ENCODE assay signal across 27 cellular contexts in the genomic region with DNA sequence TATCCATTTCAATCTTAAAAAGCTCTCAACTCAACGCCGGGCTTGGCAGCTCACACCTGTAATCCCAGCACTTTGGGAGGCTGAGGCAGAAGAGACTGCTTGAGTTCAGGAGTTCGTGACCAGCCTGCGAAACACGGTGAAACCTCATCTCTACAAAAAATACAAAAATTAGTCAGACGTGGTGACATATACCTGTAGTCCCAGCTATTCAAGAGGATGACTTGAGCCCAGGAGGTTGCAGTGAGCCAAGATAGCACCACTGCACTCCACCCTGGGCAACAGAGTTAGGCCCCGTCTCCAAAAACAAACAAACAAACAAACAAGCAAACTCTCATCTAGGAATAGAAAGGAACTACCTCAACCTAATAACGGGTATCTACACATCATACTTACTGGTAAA. TPM values are rescaled to one million over a fixed set of nuclear protein-coding genes. Genes with fewer than 3 reads are reported as not detected.
DNase-seq lines count a peak whose midpoint lies in the region; ATAC-seq, FAIRE-seq and TF ChIP-seq lines count a peak whose summit lies in the region.
"Had no signal": no experiment of that assay in that cellular context is flagged by ENCODE, and none has a peak within 500 bp of the region (broad histone marks: within the 10 kb centered on the region; RNA-seq: fewer than 3 reads in every experiment).

No MANE protein-coding gene starts in this region.

- ATAC-seq in WTC11 (no peak), GM12878 (peak; percentile 53), HG02970 (IDR thresholded peaks at IDR 0.05; ENCODE audit: low FRiP score, unreplicated experiment) (no peak)

- no peak overlapping the region for H3K27ac ChIP-seq in OCI-LY3 (ENCODE audit: low read length)
- no peak overlapping the region for H3K27ac ChIP-seq in GM12878 (ENCODE audit: control insufficient read depth, insufficient read depth)
- H3K27ac ChIP-seq in RWPE1, result no peak overlapping the region
- H3K27ac ChIP-seq: BLaER1 had no signal

- H3K27ac Mint-ChIP-seq in WTC11, result peak overlapping the region; percentile 6; the same call in 1 of the 2 replicates
- H3K27ac Mint-ChIP-seq: CD14-positive monocyte; CD4-positive, alpha-beta memory T cell; CD4-positive, CD25-positive, alpha-beta regulatory T cell; CD8-positive, alpha-beta memory T cell had no signal

- intact Hi-C loops in GM12878 (cut with micrococcal nuclease; ENCODE audit: unreplicated experiment), result no loop called here

- H3K27me3 ChIP-seq in OCI-LY3 (ENCODE audit: low read depth, low read length) (no peaks in the 10 kb centered on the region), GM12878 (replicated peaks in 1 of 2; ENCODE audit: control insufficient read depth in 2 of 2, insufficient read depth in 2 of 2, low read length in 1 of 2) (no peaks in the 10 kb centered on the region)
- H3K27me3 ChIP-seq: BE2C, BLaER1 had no signal

- no peak for TF ChIP-seq CTCF in OCI-LY3 (IDR thresholded peaks at IDR 0.05; ENCODE audit: low read depth, low read length)
- TF ChIP-seq CTCF in WTC11 (IDR thresholded peaks at IDR 0.05), result no peak
- no peak for TF ChIP-seq CTCF in GM12878 (IDR thresholded peaks at IDR 0.05 in 2 of 3, conservative IDR thresholded peaks at IDR 0.05 in 1 of 3; ENCODE audit: control insufficient read depth in 2 of 3, extremely low read depth in 1 of 3, insufficient read depth in 1 of 3, low read depth in 3 of 3, low read length in 3 of 3)
- TF ChIP-seq CTCF in RWPE1 (conservative IDR thresholded peaks at IDR 0.05; ENCODE audit: low read depth), result no peak

- TF ChIP-seq RAD21 in GM12878 (IDR thresholded peaks at IDR 0.05; ENCODE audit: insufficient read depth, low read depth, low read length), result no peak

- DNase-seq in WTC11 (ENCODE audit: low spot score) (no peak), GM12878 (ENCODE audit: low read depth, low spot score) (no peak), hypothalamus (lab: John Stamatoyannopoulos, UW) (no peak), RWPE1 (ENCODE audit: low spot score) (no peak), NCI-H748 treated with DMSO at 0.1 percent for 48 hours (lab: John Stamatoyannopoulos, UW) (no peak)
- DNase-seq: 8988T; ACHN; BE2C; C1 segment of cervical spinal cord; CD4-positive, alpha-beta memory T cell; CD4-positive, CD25-positive, alpha-beta regulatory T cell; CD8-positive, alpha-beta memory T cell; COR-L47; DMS 273 treated with DMSO at 0.1 percent for 48 hours; DMS153; DMS53; DMS79; DND-41; EL; GDM1 had no signal

- no peak for TF ChIP-seq POLR2A in GM12878 (IDR thresholded peaks at IDR 0.05; ENCODE audit: low read depth, low read length)

- in situ Hi-C loops in GM12878 (cut with MboI), result no loop called here

- 0 out of 2 replicates have a peak, but pooled peaks cover 6% of the 10 kb centered on the region for H3K9me3 ChIP-seq in OCI-LY3 (ENCODE audit: insufficient read depth, low read length)
- no peaks in the 10 kb centered on the region for H3K9me3 ChIP-seq in GM12878 (replicated peaks; ENCODE audit: control insufficient read depth, insufficient read depth, low read length)
- H3K9me3 ChIP-seq: BE2C had no signal

- no peak overlapping the region for H3K4me3 Mint-ChIP-seq in WTC11
- H3K4me3 Mint-ChIP-seq: CD14-positive monocyte; CD4-positive, alpha-beta memory T cell; CD4-positive, CD25-positive, alpha-beta regulatory T cell; CD8-positive, alpha-beta memory T cell had no signal

- BruUV-seq in GM12878 (replicated peaks; lab: Mats Ljungman, UMichigan), result no TSS peak

- H2AFZ ChIP-seq in OCI-LY3 (ENCODE audit: low read depth, low read length) (no peak overlapping the region), GM12878 (ENCODE audit: control insufficient read depth, low read depth, low read length) (no peak overlapping the region)

- RAD21 ChIA-PET in GM12878 (lab: Charles Lee; ENCODE audit: unreplicated experiment), result no interaction called here

- H3K9me3 Mint-ChIP-seq in WTC11, result peaks cover 22% of the 10 kb centered on the region

- H3K9ac ChIP-seq in OCI-LY3 (ENCODE audit: low read length), result no peak overlapping the region
- H3K9ac ChIP-seq in GM12878 (ENCODE audit: control insufficient read depth, insufficient read depth, low read length), result no peak overlapping the region
- H3K9ac ChIP-seq: BLaER1 had no signal

- no peak for TF ChIP-seq EP300 in GM12878 (IDR thresholded peaks at IDR 0.05; ENCODE audit: borderline replicate concordance in 1 of 2, control insufficient read depth in 1 of 2, low read depth in 2 of 2, low read length in 2 of 2)

- 18% methylated on average over 8 of the region's 8 CpGs for WGBS in GM12878 (ENCODE audit: insufficient coverage, insufficient replicate concordance, low lambda C conversion rate, missing lambda C conversion rate)

- SMC1A ChIA-PET in GM12878 (lab: Charles Lee; ENCODE audit: uncharacterized antibody, unreplicated experiment), result interaction anchor here (0.7 to 2.9 kb wide), 4 partner anchors 9 to 147 kb away, joined by 3 to 9 read pairs (median 4); no protein-coding TSS in a partner anchor

- H4K20me1 ChIP-seq in OCI-LY3 (ENCODE audit: insufficient read depth, low read length) (no peaks in the 10 kb centered on the region), GM12878 (ENCODE audit: control insufficient read depth, insufficient read depth) (no peaks in the 10 kb centered on the region)
- H4K20me1 ChIP-seq: BLaER1 had no signal

- CTCF ChIA-PET in WTC11 (lab: Charles Lee), result interaction anchor here (3.8 kb wide), 1 partner anchor 8 kb away, joined by 17 read pairs; no protein-coding TSS in a partner anchor
- CTCF ChIA-PET in GM12878 (lab: Yijun Ruan, JAX), result interaction anchor here (1.7 kb wide), 1 partner anchor 14 kb away, joined by 4 read pairs; no protein-coding TSS in a partner anchor
- CTCF ChIA-PET in RWPE1 (lab: Yijun Ruan, JAX), result no interaction called here

- no peak for FAIRE-seq in GM12878 (lab: Jason Lieb, UNC)
- FAIRE-seq: A204.1, GM12892, GM18507 had no signal

- H3K27me3 Mint-ChIP-seq in WTC11 (ENCODE audit: low read depth), result no peaks in the 10 kb centered on the region
- H3K27me3 Mint-ChIP-seq: CD4-positive, alpha-beta memory T cell; CD4-positive, CD25-positive, alpha-beta regulatory T cell; CD8-positive, alpha-beta memory T cell had no signal

- peaks cover under 1% of the 10 kb centered on the region; the same call in 1 of the 2 replicates for H3K4me1 Mint-ChIP-seq in WTC11
- H3K4me1 Mint-ChIP-seq: CD14-positive monocyte; CD4-positive, alpha-beta memory T cell; CD4-positive, CD25-positive, alpha-beta regulatory T cell; CD8-positive, alpha-beta memory T cell had no signal

- H3K79me2 ChIP-seq in OCI-LY3 (ENCODE audit: low read length), result no peaks in the 10 kb centered on the region
- no peaks in the 10 kb centered on the region for H3K79me2 ChIP-seq in GM12878 (ENCODE audit: control insufficient read depth, insufficient read depth, low read length)

- POLR2A ChIA-PET in WTC11 (lab: Charles Lee), result no interaction called here
- POLR2A ChIA-PET in GM12878 (lab: Charles Lee), result interaction anchor here (1.3 kb wide), 1 partner anchor 10 kb away, joined by 3 read pairs; no protein-coding TSS in a partner anchor
- POLR2A ChIA-PET in RWPE1 (lab: Yijun Ruan, JAX; ENCODE audit: low non-redundant PET), result no interaction called here

- peaks cover 39% of the 10 kb centered on the region for H3K4me1 ChIP-seq in OCI-LY3 (ENCODE audit: low read length)
- no peaks in the 10 kb centered on the region for H3K4me1 ChIP-seq in GM12878 (ENCODE audit: control insufficient read depth, insufficient read depth, low read length)
- H3K4me1 ChIP-seq: BE2C, BLaER1 had no signal

- H3K36me3 Mint-ChIP-seq in WTC11, result peaks cover 21% of the 10 kb centered on the region
- H3K36me3 Mint-ChIP-seq: CD14-positive monocyte; CD4-positive, CD25-positive, alpha-beta regulatory T cell; CD8-positive, alpha-beta memory T cell had no signal

- H3K4me2 ChIP-seq in OCI-LY3 (ENCODE audit: low read length) (peak overlapping the region; percentile 30), GM12878 (ENCODE audit: control insufficient read depth, insufficient read depth) (no peak overlapping the region)
- H3K4me2 ChIP-seq: BLaER1 had no signal

- H3K36me3 ChIP-seq in OCI-LY3 (replicated peaks; ENCODE audit: low read depth, low read length), result no peaks in the 10 kb centered on the region
- no peaks in the 10 kb centered on the region for H3K36me3 ChIP-seq in GM12878 (ENCODE audit: control insufficient read depth in 2 of 2, insufficient read depth in 2 of 2, low read length in 1 of 2)
- H3K36me3 ChIP-seq: BE2C, BLaER1 had no signal

- H3K4me3 ChIP-seq in OCI-LY3 (ENCODE audit: low read length) (no peak overlapping the region), GM12878 (no peak overlapping the region)
- H3K4me3 ChIP-seq: BLaER1 had no signal

RNA-seq across cellular contexts. Expression of a gene that starts 50.8 kb away (rescaled TPM):
- total RNA-seq in WTC11 (2021), result 42.5 to 49.7 TPM (median 44.0 TPM) in 3 replicates
- 224 and 251 TPM in 2 replicates for total RNA-seq in GM12878 (2013; cell fraction: nucleolus; rRNA removed)
- total RNA-seq in GM12878 (2014; rRNA removed), result 58.5 and 70.0 TPM in 2 replicates
- total RNA-seq in GM12878 (2014; rRNA removed; fragmentation: Illumina TruSeq; extraction: Trizol), result 69.4 and 74.7 TPM in 2 replicates
- 58.9 and 61.2 TPM in 2 replicates for total RNA-seq in GM12878 (2021)
- polyA plus RNA-seq in GM12878 (2011; ENCODE audit: low read depth), result 0.70 TPM
- polyA plus RNA-seq in GM12878 (2011; rRNA removed), result 22.6 and 29.0 TPM in 2 replicates
- 12.1 and 14.9 TPM in 2 replicates for polyA plus RNA-seq in GM12878 (2011; cell fraction: cytosol; rRNA removed)
- polyA plus RNA-seq in GM12878 (2011; cell fraction: nucleus; rRNA removed), result 26.2 and 31.1 TPM in 2 replicates
- polyA plus RNA-seq in GM12878 (2012), result 1.2 and 1.3 TPM in 2 replicates
- polyA plus RNA-seq in GM12878 (2014; fragmentation: Illumina TruSeq; extraction: Trizol), result 50.5 and 63.8 TPM in 2 replicates
- polyA plus RNA-seq in GM12878 (2014; fragmentation: Nextera tagmentation; extraction: Ambion mirVana), result 1 to 10 TPM; 8.5 to 9.3 TPM
- polyA plus RNA-seq in GM12878 (2014; rRNA removed), result 28.2 and 33.5 TPM in 2 replicates
- 10 to 100 TPM; 30.5 to 34.3 TPM for polyA plus RNA-seq in GM12878 (2016; fragmentation: Nextera tagmentation; extraction: Ambion mirVana)
- polyA minus RNA-seq in GM12878 (2011; rRNA and poly(A)+ RNA removed), result 52.3 and 66.6 TPM in 2 replicates
- polyA minus RNA-seq in GM12878 (2011; cell fraction: cytosol; rRNA and poly(A)+ RNA removed), result 14.9 and 16.0 TPM in 2 replicates
- polyA minus RNA-seq in GM12878 (2011; cell fraction: nucleus; rRNA and poly(A)+ RNA removed), result 65.9 and 110 TPM in 2 replicates
